1 cellular context compared by ENCODE assay signal in the genomic region with DNA sequence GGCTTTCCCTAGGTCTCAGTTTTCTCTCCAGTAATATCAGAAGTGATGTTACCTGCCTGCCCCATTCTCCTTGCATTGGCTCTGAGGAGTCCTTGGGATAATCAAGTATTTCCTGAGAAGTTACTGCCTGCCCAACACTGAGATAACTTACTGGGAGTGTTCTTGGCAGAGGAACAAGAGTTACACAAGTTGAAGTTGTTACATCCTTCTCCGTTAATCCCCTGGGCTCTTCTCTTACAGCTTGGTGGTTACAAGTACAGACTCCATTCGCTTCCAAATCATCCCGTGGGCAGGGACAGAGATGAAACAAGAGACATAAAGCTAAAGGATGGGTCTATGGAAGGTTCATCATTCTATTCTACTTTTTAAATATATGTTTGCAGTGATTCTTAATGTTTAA.
TF ChIP-seq lines count a peak whose summit lies in the region.

No MANE protein-coding gene starts in this region.

TF ChIP-seq in A549, 52 proteins besides CTCF, POLR2A, EP300 and RAD21 (continued from another document):
- no peak for TF ChIP-seq REST (IDR thresholded peaks at IDR 0.05)
